Comparison of ENCODE assay signal across 39 cellular contexts in genomic region chr1:194267021-194267420, GRCh38.
"Had no signal": no experiment of that assay in that cellular context is flagged by ENCODE, and none has a peak within 500 bp of the region (broad histone marks: within the 10 kb centered on the region; RNA-seq: fewer than 3 reads in every experiment).

No MANE protein-coding gene starts in this region.

- H3K4me3 ChIP-seq: ascending aorta, cardiac muscle cell had no signal

- H3K27me3 ChIP-seq: ascending aorta, cardiac muscle cell had no signal

- H3K4me3 Mint-ChIP-seq: activated CD4-positive, alpha-beta memory T cell treated with anti-CD3 and anti-CD28 coated beads, Interleukin-2, amount 10 ng/mL, durations not matched to agents 7 days and 5 days; activated CD4-positive, alpha-beta T cell treated with anti-CD3 and anti-CD28 coated beads for 36 hours; activated CD4-positive, alpha-beta T cell treated with anti-CD3 and anti-CD28 coated beads, Interleukin-2, amount 10 ng/mL, durations not matched to agents 7 days and 5 days; activated CD8-positive, alpha-beta memory T cell treated with anti-CD3 and anti-CD28 coated beads, Interleukin-2, amount 10 ng/mL, durations not matched to agents 7 days and 5 days; activated CD8-positive, alpha-beta T cell treated with anti-CD3 and anti-CD28 coated beads, Interleukin-2, amount 10 ng/mL, durations not matched to agents 7 days and 5 days; activated naive CD4-positive, alpha-beta T cell treated with anti-CD3 and anti-CD28 coated beads, Interleukin-2, amount 10 ng/mL, durations not matched to agents 7 days and 5 days; activated naive CD4-positive, alpha-beta T cell treated with anti-CD3 and anti-CD28 coated beads, Interleukin-2, amount 50 U/mL, for 24 hours; activated naive CD8-positive, alpha-beta T cell; activated naive CD8-positive, alpha-beta T cell treated with anti-CD3 and anti-CD28 coated beads, Interleukin-2, amount 10 ng/mL, durations not matched to agents 7 days and 5 days; activated naive CD8-positive, alpha-beta T cell treated with anti-CD3 and anti-CD28 coated beads, Interleukin-2, amount 50 U/mL, for 24 hours; activated T-cell treated with anti-CD3 and anti-CD28 coated beads, Interleukin-2, amount 50 U/mL, for 24 hours; brain; central memory CD8-positive, alpha-beta T cell; T-helper 1 cell treated with Interleukin-12 subunit alpha and Interleukin-12 subunit beta and Interleukin-4 antibody, amounts not matched to agents 30 μg/mL and 1 μg/mL, for 36 hours; T-helper 2 cell treated with Interferon-gamma antibody and Interleukin-4, amounts not matched to agents 5 μg/mL and 100 μg/mL, for 36 hours; WTC11 had no signal

- H3K27me3 Mint-ChIP-seq: activated CD4-positive, alpha-beta memory T cell treated with anti-CD3 and anti-CD28 coated beads, Interleukin-2, amount 10 ng/mL, durations not matched to agents 7 days and 5 days; activated CD4-positive, alpha-beta T cell treated with anti-CD3 and anti-CD28 coated beads for 36 hours; activated CD4-positive, alpha-beta T cell treated with anti-CD3 and anti-CD28 coated beads, Interleukin-2, amount 10 ng/mL, durations not matched to agents 7 days and 5 days; activated CD8-positive, alpha-beta memory T cell treated with anti-CD3 and anti-CD28 coated beads, Interleukin-2, amount 10 ng/mL, durations not matched to agents 7 days and 5 days; activated naive CD4-positive, alpha-beta T cell treated with anti-CD3 and anti-CD28 coated beads, Interleukin-2, amount 10 ng/mL, durations not matched to agents 7 days and 5 days; activated naive CD4-positive, alpha-beta T cell treated with anti-CD3 and anti-CD28 coated beads, Interleukin-2, amount 50 U/mL, for 24 hours; activated naive CD8-positive, alpha-beta T cell; activated naive CD8-positive, alpha-beta T cell treated with anti-CD3 and anti-CD28 coated beads, Interleukin-2, amount 10 ng/mL, durations not matched to agents 7 days and 5 days; activated naive CD8-positive, alpha-beta T cell treated with anti-CD3 and anti-CD28 coated beads, Interleukin-2, amount 50 U/mL, for 24 hours; activated T-cell treated with anti-CD3 and anti-CD28 coated beads, Interleukin-2, amount 50 U/mL, for 24 hours; central memory CD8-positive, alpha-beta T cell had no signal

- H3K9me3 Mint-ChIP-seq: central memory CD8-positive, alpha-beta T cell had no signal

- H3K27ac Mint-ChIP-seq: activated CD4-positive, alpha-beta memory T cell treated with anti-CD3 and anti-CD28 coated beads, Interleukin-2, amount 10 ng/mL, durations not matched to agents 7 days and 5 days; activated CD4-positive, alpha-beta T cell treated with anti-CD3 and anti-CD28 coated beads for 36 hours; activated CD4-positive, alpha-beta T cell treated with anti-CD3 and anti-CD28 coated beads, Interleukin-2, amount 10 ng/mL, durations not matched to agents 7 days and 5 days; activated CD8-positive, alpha-beta memory T cell treated with anti-CD3 and anti-CD28 coated beads, Interleukin-2, amount 10 ng/mL, durations not matched to agents 7 days and 5 days; activated CD8-positive, alpha-beta T cell treated with anti-CD3 and anti-CD28 coated beads, Interleukin-2, amount 10 ng/mL, durations not matched to agents 7 days and 5 days; activated naive CD4-positive, alpha-beta T cell treated with anti-CD3 and anti-CD28 coated beads, Interleukin-2, amount 10 ng/mL, durations not matched to agents 7 days and 5 days; activated naive CD4-positive, alpha-beta T cell treated with anti-CD3 and anti-CD28 coated beads, Interleukin-2, amount 50 U/mL, for 24 hours; activated naive CD8-positive, alpha-beta T cell; activated naive CD8-positive, alpha-beta T cell treated with anti-CD3 and anti-CD28 coated beads, Interleukin-2, amount 10 ng/mL, durations not matched to agents 7 days and 5 days; activated naive CD8-positive, alpha-beta T cell treated with anti-CD3 and anti-CD28 coated beads, Interleukin-2, amount 50 U/mL, for 24 hours; activated T-cell treated with anti-CD3 and anti-CD28 coated beads, Interleukin-2, amount 50 U/mL, for 24 hours; activated T-helper 2 cell treated with anti-CD3 and anti-CD28 coated beads, Interferon-gamma antibody, Interleukin-2, Interleukin-4, amounts not matched to agents 10 μg/mL and 5 μg/mL and 100 μg/mL, durations not matched to agents 14 hours and 24 hours and 36 hours; brain; T-helper 1 cell treated with Interleukin-12 subunit alpha and Interleukin-12 subunit beta and Interleukin-4 antibody, amounts not matched to agents 30 μg/mL and 1 μg/mL, for 36 hours; T-helper 2 cell treated with Interferon-gamma antibody and Interleukin-4, amounts not matched to agents 5 μg/mL and 100 μg/mL, for 36 hours; WTC11 had no signal

- DNase-seq: activated CD4-positive, alpha-beta memory T cell treated with anti-CD3 and anti-CD28 coated beads, Interleukin-2, amount 10 ng/mL, durations not matched to agents 7 days and 5 days; activated CD4-positive, alpha-beta T cell treated with anti-CD3 and anti-CD28 coated beads for 1 hour; activated CD4-positive, alpha-beta T cell treated with anti-CD3 and anti-CD28 coated beads for 36 hours; activated CD4-positive, alpha-beta T cell treated with anti-CD3 and anti-CD28 coated beads for 48 hours; activated CD4-positive, alpha-beta T cell treated with anti-CD3 and anti-CD28 coated beads, Interleukin-2, amount 10 ng/mL, durations not matched to agents 7 days and 5 days; activated CD4-positive, alpha-beta T cell treated with anti-CD3 and anti-CD28 coated beads, Interleukin-2, amount 50 U/mL, for 48 hours; activated CD4-positive, CD25-positive, alpha-beta regulatory T cell; activated CD8-positive, alpha-beta memory T cell treated with anti-CD3 and anti-CD28 coated beads for 24 hours; activated CD8-positive, alpha-beta memory T cell treated with anti-CD3 and anti-CD28 coated beads, Interleukin-2, amount 10 ng/mL, durations not matched to agents 7 days and 5 days; activated CD8-positive, alpha-beta memory T cell treated with anti-CD3 and anti-CD28 coated beads, Interleukin-2, amount 50 U/mL, for 48 hours; activated CD8-positive, alpha-beta T cell treated with anti-CD3 and anti-CD28 coated beads, Interleukin-2, amount 10 ng/mL, durations not matched to agents 7 days and 5 days; activated effector memory CD4-positive, alpha-beta T cell treated with Interleukin-2 at 50 U/mL for 16 hours; activated gamma-delta T cell; activated naive CD4-positive, alpha-beta T cell treated with anti-CD3 and anti-CD28 coated beads, Interleukin-2, amount 10 ng/mL, durations not matched to agents 7 days and 5 days; activated naive CD4-positive, alpha-beta T cell treated with Interleukin-2 at 50 U/mL for 16 hours; activated naive CD8-positive, alpha-beta T cell treated with anti-CD3 and anti-CD28 coated beads, Interleukin-2, amount 10 ng/mL, durations not matched to agents 7 days and 5 days; activated naive CD8-positive, alpha-beta T cell treated with anti-CD3 and anti-CD28 coated beads, Interleukin-2, amount 50 U/mL, for 24 hours; activated T-cell treated with anti-CD3 and anti-CD28 coated beads, Interleukin-2, amount 50 U/mL, for 24 hours; activated T-cell treated with anti-CD3 and anti-CD28 coated beads, Interleukin-2, amount 50 U/mL, for 48 hours; amygdala; anterior cingulate cortex; caudate nucleus; cerebellar nuclear complex; T-helper 2 cell; T-helper 9 cell; WERI-Rb-1 had no signal

- FAIRE-seq: bronchial epithelial cell, TTC549 had no signal

- H3K36me3 ChIP-seq: ascending aorta, cardiac muscle cell, WERI-Rb-1 had no signal

- H3K36me3 Mint-ChIP-seq: activated naive CD4-positive, alpha-beta T cell treated with anti-CD3 and anti-CD28 coated beads, Interleukin-2, amount 10 ng/mL, durations not matched to agents 7 days and 5 days; activated naive CD4-positive, alpha-beta T cell treated with anti-CD3 and anti-CD28 coated beads, Interleukin-2, amount 50 U/mL, for 24 hours; activated naive CD8-positive, alpha-beta T cell treated with anti-CD3 and anti-CD28 coated beads, Interleukin-2, amount 10 ng/mL, durations not matched to agents 7 days and 5 days; brain had no signal

- H3K4me1 Mint-ChIP-seq: activated CD4-positive, alpha-beta memory T cell treated with anti-CD3 and anti-CD28 coated beads, Interleukin-2, amount 10 ng/mL, durations not matched to agents 7 days and 5 days; activated CD4-positive, alpha-beta T cell treated with anti-CD3 and anti-CD28 coated beads, Interleukin-2, amount 10 ng/mL, durations not matched to agents 7 days and 5 days; activated CD8-positive, alpha-beta memory T cell treated with anti-CD3 and anti-CD28 coated beads, Interleukin-2, amount 10 ng/mL, durations not matched to agents 7 days and 5 days; activated naive CD4-positive, alpha-beta T cell treated with anti-CD3 and anti-CD28 coated beads, Interleukin-2, amount 10 ng/mL, durations not matched to agents 7 days and 5 days; activated naive CD8-positive, alpha-beta T cell treated with anti-CD3 and anti-CD28 coated beads, Interleukin-2, amount 10 ng/mL, durations not matched to agents 7 days and 5 days; activated naive CD8-positive, alpha-beta T cell treated with anti-CD3 and anti-CD28 coated beads, Interleukin-2, amount 50 U/mL, for 24 hours; brain; central memory CD8-positive, alpha-beta T cell had no signal

- ATAC-seq: activated CD4-positive, alpha-beta T cell treated with anti-CD3 and anti-CD28 coated beads for 36 hours; activated CD4-positive, CD25-positive, alpha-beta regulatory T cell treated with anti-CD3 and anti-CD28 coated beads, Interleukin-2, amount 50 U/mL, for 24 hours; activated CD8-positive, alpha-beta memory T cell treated with anti-CD3 and anti-CD28 coated beads, Interleukin-2, amount 10 ng/mL, durations not matched to agents 7 days and 5 days; activated CD8-positive, alpha-beta T cell treated with anti-CD3 and anti-CD28 coated beads, Interleukin-2, amount 10 ng/mL, durations not matched to agents 7 days and 5 days; activated naive CD8-positive, alpha-beta T cell treated with anti-CD3 and anti-CD28 coated beads, Interleukin-2, amount 50 U/mL, for 24 hours; WTC11 had no signal
